1 cellular context compared by ENCODE assay signal in the genomic region with DNA sequence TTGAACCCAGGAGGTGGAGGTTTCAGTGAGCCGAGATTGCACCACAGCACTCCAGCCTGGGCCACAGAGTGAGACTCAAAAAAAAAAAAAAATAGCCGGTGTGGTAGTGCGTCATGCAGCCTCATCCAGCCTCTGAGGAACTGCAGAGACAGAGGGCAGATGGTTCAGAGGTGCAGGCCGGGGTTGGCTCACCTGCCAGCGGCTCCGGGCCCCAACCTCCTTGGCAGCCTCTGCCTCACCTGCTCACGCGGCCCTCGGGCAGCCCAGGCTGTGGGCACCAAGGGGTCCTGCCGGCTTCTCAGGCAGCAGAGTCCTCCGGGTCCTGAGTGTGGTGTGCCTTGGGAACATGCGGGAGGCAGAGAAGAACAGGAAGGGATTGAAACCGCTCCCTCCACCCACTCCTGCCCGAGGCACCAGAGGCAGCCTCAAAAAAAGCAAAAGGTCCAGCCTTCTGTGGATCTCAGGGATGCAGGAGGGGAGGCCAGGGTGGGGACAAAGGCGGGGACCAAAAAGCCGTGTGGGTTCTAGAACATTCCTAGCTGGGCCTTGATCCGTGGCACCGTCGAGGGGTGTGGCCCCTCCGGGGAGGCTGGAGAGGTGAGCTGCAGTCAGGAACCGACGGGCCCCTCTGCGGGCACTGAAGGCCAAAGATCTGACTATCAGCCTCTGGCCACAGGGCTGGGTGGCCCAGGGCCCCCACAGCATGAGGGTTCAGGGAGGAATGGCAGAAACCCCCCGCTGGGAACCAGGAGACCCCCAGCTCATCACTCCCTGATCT.
TF ChIP-seq lines count a peak whose summit lies in the region.

No MANE protein-coding gene starts in this region.

TF ChIP-seq in IMR-90, 13 proteins besides CTCF, POLR2A, EP300 and RAD21:
- TF ChIP-seq CHD1 (IDR thresholded peaks at IDR 0.05; ENCODE audit: low read depth, low read length): no peak
TF ChIP-seq in IMR-90: peak in this region for 0.
